Comparison of ENCODE assay signal across 33 cellular contexts in genomic region chr17:5888811-5889210, GRCh38.
"Had no signal": no experiment of that assay in that cellular context is flagged by ENCODE, and none has a peak within 500 bp of the region (broad histone marks: within the 10 kb centered on the region; RNA-seq: fewer than 3 reads in every experiment).

No MANE protein-coding gene starts in this region.

- H3K4me1 ChIP-seq: adrenal gland, ascending aorta, esophagus squamous epithelium, parathyroid adenoma, stomach, suprapubic skin, tibial nerve had no signal

- H3K4me1 Mint-ChIP-seq: activated CD4-positive, alpha-beta T cell treated with anti-CD3 and anti-CD28 coated beads, Interleukin-2, amount 10 ng/mL, durations not matched to agents 7 days and 5 days; activated CD8-positive, alpha-beta memory T cell treated with anti-CD3 and anti-CD28 coated beads, Interleukin-2, amount 10 ng/mL, durations not matched to agents 7 days and 5 days; stimulated activated effector memory CD8-positive, alpha-beta T cell treated with anti-CD3 and anti-CD28 coated beads, Interleukin-12 subunit alpha, Interleukin-12 subunit beta, amount 100 ng/mL, for 72 hours had no signal

- H3K36me3 ChIP-seq: adrenal gland, ascending aorta, cardiac muscle cell, esophagus squamous epithelium, gastrocnemius medialis, stomach, suprapubic skin, tibial nerve, WERI-Rb-1 had no signal

- H3K4me3 ChIP-seq: adrenal gland, ascending aorta, cardiac muscle cell, esophagus squamous epithelium, gastrocnemius medialis, skin epidermis, stomach, suprapubic skin, tibial nerve had no signal

- H3K9me3 Mint-ChIP-seq: activated CD4-positive, alpha-beta T cell treated with anti-CD3 and anti-CD28 coated beads, Interleukin-2, amount 10 ng/mL, durations not matched to agents 7 days and 5 days; dendritic cell treated with granulocyte-macrophage colony-stimulating factor and Interleukin-4, amounts not matched to agents 40 ng/mL and 50 ng/mL, for 4 days had no signal

- H3K9me3 ChIP-seq: adrenal gland, ascending aorta, esophagus squamous epithelium, gastrocnemius medialis, stomach, suprapubic skin, tibial nerve had no signal

- H3K27ac Mint-ChIP-seq: activated CD4-positive, alpha-beta T cell treated with anti-CD3 and anti-CD28 coated beads, Interleukin-2, amount 10 ng/mL, durations not matched to agents 7 days and 5 days; activated CD8-positive, alpha-beta memory T cell treated with anti-CD3 and anti-CD28 coated beads, Interleukin-2, amount 10 ng/mL, durations not matched to agents 7 days and 5 days; activated CD8-positive, alpha-beta T cell treated with anti-CD3 and anti-CD28 coated beads for 36 hours; activated naive CD8-positive, alpha-beta T cell; dendritic cell treated with granulocyte-macrophage colony-stimulating factor and Interleukin-4, amounts not matched to agents 40 ng/mL and 50 ng/mL, for 4 days; nephron progenitor cell; stimulated activated effector memory CD8-positive, alpha-beta T cell treated with anti-CD3 and anti-CD28 coated beads, Interleukin-12 subunit alpha, Interleukin-12 subunit beta, amount 100 ng/mL, for 72 hours had no signal

- H3K27me3 ChIP-seq: ascending aorta, cardiac muscle cell, gastrocnemius medialis, tibial nerve had no signal

- H2AFZ ChIP-seq: parathyroid adenoma had no signal

- DNase-seq: activated CD4-positive, alpha-beta T cell treated with anti-CD3 and anti-CD28 coated beads, Interleukin-2, amount 10 ng/mL, durations not matched to agents 7 days and 5 days; activated CD4-positive, CD25-positive, alpha-beta regulatory T cell treated with anti-CD3 and anti-CD28 coated beads, Interleukin-2, amount 50 U/mL, for 72 hours; activated CD8-positive, alpha-beta memory T cell treated with anti-CD3 and anti-CD28 coated beads, Interleukin-2, amount 10 ng/mL, durations not matched to agents 7 days and 5 days; activated CD8-positive, alpha-beta T cell treated with anti-CD3 and anti-CD28 coated beads for 36 hours; activated T-cell treated with anti-CD3 and anti-CD28 coated beads for 4 hours; adrenal gland; effector CD4-positive, alpha-beta T cell; esophagus squamous epithelium; gastrocnemius medialis; head of caudate nucleus; hypothalamus; left cardiac atrium; mesenchymal stem cell; nephron progenitor cell; nucleus accumbens; right cardiac atrium; stimulated activated CD4-positive, alpha-beta T cell treated with anti-CD3 and anti-CD28 coated beads, Interleukin-1b, Interleukin-23, amount 100 ng/mL, for 48 hours; stomach; T-helper 1 cell; WERI-Rb-1 had no signal

- H3K4me3 Mint-ChIP-seq: activated CD4-positive, alpha-beta T cell treated with anti-CD3 and anti-CD28 coated beads, Interleukin-2, amount 10 ng/mL, durations not matched to agents 7 days and 5 days; activated CD8-positive, alpha-beta memory T cell treated with anti-CD3 and anti-CD28 coated beads, Interleukin-2, amount 10 ng/mL, durations not matched to agents 7 days and 5 days; activated CD8-positive, alpha-beta T cell treated with anti-CD3 and anti-CD28 coated beads for 36 hours; activated naive CD8-positive, alpha-beta T cell; dendritic cell treated with granulocyte-macrophage colony-stimulating factor and Interleukin-4, amounts not matched to agents 40 ng/mL and 50 ng/mL, for 4 days; nephron progenitor cell; stimulated activated effector memory CD8-positive, alpha-beta T cell treated with anti-CD3 and anti-CD28 coated beads, Interleukin-12 subunit alpha, Interleukin-12 subunit beta, amount 100 ng/mL, for 72 hours had no signal

- H3K27ac ChIP-seq: adrenal gland, ascending aorta, cardiac muscle cell, esophagus squamous epithelium, gastrocnemius medialis, parathyroid adenoma, skin epidermis, stomach, suprapubic skin, tibial nerve, WERI-Rb-1 had no signal

- ATAC-seq: activated CD8-positive, alpha-beta memory T cell treated with anti-CD3 and anti-CD28 coated beads, Interleukin-2, amount 10 ng/mL, durations not matched to agents 7 days and 5 days; activated CD8-positive, alpha-beta T cell treated with anti-CD3 and anti-CD28 coated beads for 36 hours; gastrocnemius medialis; left cardiac atrium; right cardiac atrium; stimulated activated effector memory CD8-positive, alpha-beta T cell treated with anti-CD3 and anti-CD28 coated beads, Interleukin-12 subunit alpha, Interleukin-12 subunit beta, amount 100 ng/mL, for 72 hours had no signal

- H3K36me3 Mint-ChIP-seq: activated CD8-positive, alpha-beta memory T cell treated with anti-CD3 and anti-CD28 coated beads, Interleukin-2, amount 10 ng/mL, durations not matched to agents 7 days and 5 days; activated naive CD8-positive, alpha-beta T cell; stimulated activated effector memory CD8-positive, alpha-beta T cell treated with anti-CD3 and anti-CD28 coated beads, Interleukin-12 subunit alpha, Interleukin-12 subunit beta, amount 100 ng/mL, for 72 hours had no signal

- FAIRE-seq: endothelial cell of umbilical vein, islet of Langerhans, TTC549, urothelium cell line had no signal

- H3K9ac ChIP-seq: parathyroid adenoma had no signal
